In genomic region chr15:37166402-37166801, GRCh38 we compare ENCODE assay signal across 23 cellular contexts.
A peak's percentile ranks its signal among the peaks of the same experiment; 100 is the strongest.
DNase-seq lines count a peak whose midpoint lies in the region; ATAC-seq, FAIRE-seq and TF ChIP-seq lines count a peak whose summit lies in the region.
"Had no signal": no experiment of that assay in that cellular context is flagged by ENCODE, and none has a peak within 500 bp of the region (broad histone marks: within the 10 kb centered on the region; RNA-seq: fewer than 3 reads in every experiment).

No MANE protein-coding gene starts in this region.

- no peak overlapping the region for H3K56ac ChIP-seq in H1 (replicated peaks; ENCODE audit: insufficient read length, low read depth, low read length)

- intact Hi-C loops in Right ventricle myocardium superior (cut with DNase I), result no loop called here
- intact Hi-C loops in right cardiac atrium (cut with DNase I), result no loop called here

- CTCF ChIA-PET in HEK293 (lab: Yijun Ruan, JAX) (interaction anchor here (0.6 kb wide), 1 partner anchor 1720 kb away, joined by 5 read pairs; no protein-coding TSS in a partner anchor), H1 (lab: Charles Lee; ENCODE audit: partially characterized antibody) (no interaction called here)

- no peak overlapping the region for H4K91ac ChIP-seq in H1 (replicated peaks; ENCODE audit: insufficient read length, low read length)

- 47% methylated on average over 3 of the region's 3 CpGs for WGBS in right cardiac atrium
- 90% methylated on average over 3 of the region's 3 CpGs; no CpG with 5 or more reads in 1 of the 2 experiments for WGBS in H1 (ENCODE audit: extremely low coverage in 1 of 2, insufficient coverage in 1 of 2, insufficient read length in 1 of 2, insufficient replicate concordance in 2 of 2, low coverage in 1 of 2, low lambda C conversion rate in 2 of 2, missing lambda C conversion rate in 1 of 2), 2 experiments

- H2BK12ac ChIP-seq in H1 (ENCODE audit: low read depth, low read length), result no peak overlapping the region

- H3K9me3 ChIP-seq in right cardiac atrium (ENCODE audit: control insufficient read depth, low read length) (no peaks in the 10 kb centered on the region), HEK293 (ENCODE audit: control insufficient read depth, insufficient read depth, low read depth, low read length) (no peaks in the 10 kb centered on the region), H1 (ENCODE audit: insufficient read depth in 2 of 2, low read depth in 1 of 2, low read length in 1 of 2) (no peaks in the 10 kb centered on the region)
- H3K9me3 ChIP-seq: A549; BE2C; BLaER1 treated with 17β-estradiol and CSF1 and Interleukin-3, amounts not matched to agents 10 nM and 100 nM had no signal

- H3K79me2 ChIP-seq in H1 (ENCODE audit: control insufficient read depth in 1 of 2, insufficient read depth in 2 of 2, low read length in 2 of 2), result no peaks in the 10 kb centered on the region

- ATAC-seq in Right ventricle myocardium superior (ENCODE audit: poor library complexity), result peak; percentile 56
- ATAC-seq in right cardiac atrium, result no peak
- ATAC-seq in GM18867 (IDR thresholded peaks at IDR 0.05; ENCODE audit: unreplicated experiment), result no peak
- ATAC-seq in HG02840 (IDR thresholded peaks at IDR 0.05; ENCODE audit: low FRiP score, unreplicated experiment), result no peak
- ATAC-seq: A549 had no signal

- H2BK20ac ChIP-seq in H1 (ENCODE audit: low read length), result no peak overlapping the region

- no peak for FAIRE-seq in H1 (lab: Jason Lieb, UNC)
- FAIRE-seq: A549, GM12892 had no signal

- H3K4ac ChIP-seq in H1 (replicated peaks; ENCODE audit: insufficient read length, low read depth, low read length), result no peak overlapping the region

- H2BK5ac ChIP-seq in H1 (ENCODE audit: low read depth, low read length), result no peak overlapping the region

- TF ChIP-seq EP300 in H1 (IDR thresholded peaks at IDR 0.05; ENCODE audit: borderline replicate concordance in 1 of 2, low read depth in 2 of 2, low read length in 2 of 2), result no peak

- no peak overlapping the region for H4K8ac ChIP-seq in H1 (ENCODE audit: extremely low read depth, insufficient read depth, low read length)

- no peaks in the 10 kb centered on the region for H3K23me2 ChIP-seq in H1 (ENCODE audit: low read depth, low read length)

- POLR2A ChIA-PET in HEK293 (lab: Yijun Ruan, JAX) (no interaction called here), H1 (lab: Charles Lee; ENCODE audit: partially characterized antibody) (no interaction called here)

- TF ChIP-seq POLR2A in H1 (IDR thresholded peaks at IDR 0.05; ENCODE audit: control extremely low read depth in 1 of 2, low read depth in 2 of 2, low read length in 2 of 2), result no peak

- H3K36me3 ChIP-seq in HEK293 (ENCODE audit: control insufficient read depth in 2 of 2, insufficient read depth in 1 of 2, low read length in 2 of 2) (no peaks in the 10 kb centered on the region), H1 (ENCODE audit: control insufficient read depth in 2 of 4, insufficient read depth in 4 of 4, low read length in 3 of 4) (no peaks in the 10 kb centered on the region)
- H3K36me3 ChIP-seq: BE2C; BLaER1 treated with 17β-estradiol and CSF1 and Interleukin-3, amounts not matched to agents 10 nM and 100 nM had no signal

- H3K27ac ChIP-seq in right cardiac atrium (ENCODE audit: low read length), result no peak overlapping the region
- no peak overlapping the region for H3K27ac ChIP-seq in HEK293 (ENCODE audit: extremely low read depth, low read depth, low read length)
- no peak overlapping the region for H3K27ac ChIP-seq in H1 (ENCODE audit: low read depth, low read length)
- H3K27ac ChIP-seq: A549; BLaER1 treated with 17β-estradiol and CSF1 and Interleukin-3, amounts not matched to agents 10 nM and 100 nM had no signal

- no peak overlapping the region for H4K5ac ChIP-seq in H1 (ENCODE audit: insufficient read length, low read depth, low read length)

- no peak overlapping the region for H2AK5ac ChIP-seq in H1 (ENCODE audit: low read depth, low read length)

- peak overlapping the region; percentile 94 for H2AFZ ChIP-seq in H1 (ENCODE audit: low read length)

- DNase-seq in Right ventricle myocardium superior (no peak), right cardiac atrium (no peak), GM12865 (ENCODE audit: low read depth) (peak; percentile 6), H1 (ENCODE audit: low read depth in 1 of 2, low spot score in 2 of 2) (no peak), T-helper 1 cell (no peak)
- DNase-seq: 8988T; ACHN; AML-193; BE2C; CD4-positive, alpha-beta T cell; CD8-positive, alpha-beta memory T cell; DMS53; DMS79 treated with DMSO at 0.1 percent for 48 hours; GF-D8; GOT3; H7; HCEC 1CT had no signal

- H3K4me1 ChIP-seq in right cardiac atrium (ENCODE audit: control insufficient read depth, insufficient read depth, low read length) (no peaks in the 10 kb centered on the region), HEK293 (ENCODE audit: control insufficient read depth, insufficient read depth, low read length) (no peaks in the 10 kb centered on the region), H1 (replicated peaks in 1 of 4; ENCODE audit: control insufficient read depth in 3 of 4, insufficient read depth in 4 of 4, low read length in 3 of 4) (no peaks in the 10 kb centered on the region)
- H3K4me1 ChIP-seq: A549; BE2C; BLaER1 treated with 17β-estradiol and CSF1 and Interleukin-3, amounts not matched to agents 10 nM and 100 nM had no signal

- H3K23ac ChIP-seq in H1 (ENCODE audit: insufficient read length), result no peak overlapping the region

- H2BK120ac ChIP-seq in H1 (replicated peaks; ENCODE audit: low read depth, low read length), result no peak overlapping the region

- TF ChIP-seq CTCF in GM12865 (IDR thresholded peaks at IDR 0.05; ENCODE audit: insufficient read depth, low read depth, low read length, missing control alignments) (no peak), HEK293 (tag by site-specific recombination; IDR thresholded peaks at IDR 0.05) (no peak), H1 (IDR thresholded peaks at IDR 0.05; ENCODE audit: control extremely low read depth in 1 of 3, insufficient read depth in 1 of 3, low read depth in 1 of 3, low read length in 3 of 3) (no peak)

- H3K4me2 ChIP-seq in H1 (ENCODE audit: insufficient read depth in 1 of 2, low read depth in 2 of 2, low read length in 2 of 2), result no peak overlapping the region
- H3K4me2 ChIP-seq: A549; BLaER1 treated with 17β-estradiol and CSF1 and Interleukin-3, amounts not matched to agents 10 nM and 100 nM had no signal

- no peak for TF ChIP-seq RAD21 in H1 (IDR thresholded peaks at IDR 0.05 in 1 of 2, conservative IDR thresholded peaks at IDR 0.05 in 1 of 2; ENCODE audit: low read depth in 2 of 2, low read length in 2 of 2)

- H3K27me3 ChIP-seq in right cardiac atrium (ENCODE audit: control insufficient read depth, insufficient read depth) (no peaks in the 10 kb centered on the region), H1 (replicated peaks in 1 of 4; ENCODE audit: control insufficient read depth in 3 of 4, extremely low read depth in 1 of 4, insufficient read depth in 3 of 4, low read length in 3 of 4) (no peaks in the 10 kb centered on the region)
- H3K27me3 ChIP-seq: BE2C; BLaER1 treated with 17β-estradiol and CSF1 and Interleukin-3, amounts not matched to agents 10 nM and 100 nM had no signal

- H3K14ac ChIP-seq in H1 (ENCODE audit: insufficient read length), result no peak overlapping the region

- no peak overlapping the region for H3K4me3 ChIP-seq in right cardiac atrium (ENCODE audit: low read length)
- no peak overlapping the region for H3K4me3 ChIP-seq in GM12865 (ENCODE audit: low read depth, low read length)
- no peak overlapping the region for H3K4me3 ChIP-seq in HEK293 (ENCODE audit: low read depth, low read length)
- no peak overlapping the region for H3K4me3 ChIP-seq in H1 (ENCODE audit: extremely low read depth in 1 of 4, insufficient read depth in 2 of 4, low read depth in 3 of 4, low read length in 4 of 4)
- H3K4me3 ChIP-seq: A549; BLaER1 treated with 17β-estradiol and CSF1 and Interleukin-3, amounts not matched to agents 10 nM and 100 nM had no signal

- no peak overlapping the region for H3K18ac ChIP-seq in H1 (ENCODE audit: extremely low read depth, low read length)

- no peak overlapping the region for H2BK15ac ChIP-seq in H1 (ENCODE audit: low read length)

- no peaks in the 10 kb centered on the region for H3K79me1 ChIP-seq in H1 (ENCODE audit: low read depth, low read length)

- H4K20me1 ChIP-seq in H1 (replicated peaks in 1 of 2; ENCODE audit: control insufficient read depth in 1 of 2, insufficient read depth in 2 of 2, low read length in 2 of 2), result no peaks in the 10 kb centered on the region
- H4K20me1 ChIP-seq: BLaER1 treated with 17β-estradiol and CSF1 and Interleukin-3, amounts not matched to agents 10 nM and 100 nM had no signal

- no peak overlapping the region for H3K9ac ChIP-seq in H1 (replicated peaks in 1 of 4; ENCODE audit: extremely low read depth in 1 of 4, low read depth in 3 of 4, low read length in 3 of 4)
- H3K9ac ChIP-seq: BLaER1 treated with 17β-estradiol and CSF1 and Interleukin-3, amounts not matched to agents 10 nM and 100 nM had no signal

TF ChIP-seq in HEK293, 187 proteins besides CTCF, POLR2A, EP300 and RAD21 (continues in another document):
- no peak for TF ChIP-seq ZNF791 (tag by site-specific recombination; IDR thresholded peaks at IDR 0.05)

TF ChIP-seq in H1, 55 proteins besides CTCF, POLR2A, EP300 and RAD21:
- TF ChIP-seq CHD1 (IDR thresholded peaks at IDR 0.05; ENCODE audit: low read depth, low read length) (no peak), CTBP2 (IDR thresholded peaks at IDR 0.05; ENCODE audit: borderline replicate concordance, insufficient read depth, insufficient read length, low read length) (no peak), CBX5 (IDR thresholded peaks at IDR 0.05; ENCODE audit: low read depth, low read length) (no peak)
